Comparison of ENCODE assay signal across 29 cellular contexts in genomic region chr11:100205926-100206325, GRCh38.
"Had no signal": no experiment of that assay in that cellular context is flagged by ENCODE, and none has a peak within 500 bp of the region (broad histone marks: within the 10 kb centered on the region; RNA-seq: fewer than 3 reads in every experiment).

No MANE protein-coding gene starts in this region.

- H3K9me3 Mint-ChIP-seq: nephron, neural progenitor cell, type B pancreatic cell had no signal

- ATAC-seq: naive thymus-derived CD4-positive, alpha-beta T cell; natural killer cell; psoas muscle; right cardiac atrium; sciatic nerve; stimulated activated memory B cell treated with anti-CD40 and anti-IgM and Interleukin-4, amounts not matched to agents 10 μg/mL and 1 μg/mL and 100 μg/mL, for 72 hours; stimulated activated naive CD8-positive, alpha-beta T cell treated with anti-CD3 and anti-CD28 coated beads, Interleukin-15, amount 100 ng/mL, for 72 hours; stimulated activated naive CD8-positive, alpha-beta T cell treated with anti-CD3 and anti-CD28 coated beads, Interleukin-15, Interleukin-2, amounts not matched to agents 100 U/mL and 50 U/mL, for 24 hours had no signal

- H3K27me3 ChIP-seq: neural progenitor cell, ovary, suprapubic skin, testis, tibial artery, transverse colon, vagina had no signal

- H3K4me1 ChIP-seq: neural progenitor cell, parathyroid adenoma, psoas muscle, suprapubic skin, testis, tibial artery, transverse colon, vagina had no signal

- H3K27ac ChIP-seq: neural progenitor cell, ovary, parathyroid adenoma, psoas muscle, skin epidermis, suprapubic skin, testis, tibial artery, transverse colon, vagina had no signal

- H3K79me2 ChIP-seq: parathyroid adenoma had no signal

- H3K4me3 Mint-ChIP-seq: naive thymus-derived CD4-positive, alpha-beta T cell; natural killer cell; nephron; neural progenitor cell; stimulated activated memory B cell treated with anti-CD40 and anti-IgM and Interleukin-4, amounts not matched to agents 10 μg/mL and 1 μg/mL and 100 μg/mL, for 72 hours; stimulated activated naive CD8-positive, alpha-beta T cell treated with anti-CD3 and anti-CD28 coated beads, Interleukin-15, amount 100 ng/mL, for 72 hours; type B pancreatic cell had no signal

- H3K27ac Mint-ChIP-seq: naive thymus-derived CD4-positive, alpha-beta T cell; natural killer cell; neural progenitor cell; progenitor cell of endocrine pancreas; stimulated activated memory B cell treated with anti-CD40 and anti-IgM and Interleukin-4, amounts not matched to agents 10 μg/mL and 1 μg/mL and 100 μg/mL, for 72 hours; stimulated activated naive CD8-positive, alpha-beta T cell treated with anti-CD3 and anti-CD28 coated beads, Interleukin-15, amount 100 ng/mL, for 72 hours; type B pancreatic cell had no signal

- H3K36me3 ChIP-seq: neural progenitor cell, ovary, suprapubic skin, tibial artery, transverse colon, vagina had no signal

- H2AFZ ChIP-seq: neural progenitor cell, parathyroid adenoma had no signal

- H3K4me3 ChIP-seq: neural progenitor cell, ovary, psoas muscle, skin epidermis, smooth muscle cell, suprapubic skin, testis, tibial artery, transverse colon, vagina had no signal

- H3K9me3 ChIP-seq: ovary, psoas muscle, suprapubic skin, testis, tibial artery, transverse colon, vagina had no signal

- H3K9ac ChIP-seq: neural progenitor cell, parathyroid adenoma had no signal

- H3K4me1 Mint-ChIP-seq: naive thymus-derived CD4-positive, alpha-beta T cell; natural killer cell; neural progenitor cell; stimulated activated memory B cell treated with anti-CD40 and anti-IgM and Interleukin-4, amounts not matched to agents 10 μg/mL and 1 μg/mL and 100 μg/mL, for 72 hours; stimulated activated naive CD8-positive, alpha-beta T cell treated with anti-CD3 and anti-CD28 coated beads, Interleukin-15, amount 100 ng/mL, for 72 hours had no signal

- FAIRE-seq: urothelium cell line had no signal

- H3K4me2 ChIP-seq: neural progenitor cell, smooth muscle cell had no signal

- DNase-seq: naive thymus-derived CD4-positive, alpha-beta T cell; natural killer cell; occipital lobe; ovary; psoas muscle; right cardiac atrium; stimulated activated CD4-positive, alpha-beta T cell treated with anti-CD3 and anti-CD28 coated beads, Interleukin-15, amount 100 ng/mL, for 24 hours; stimulated activated CD4-positive, alpha-beta T cell treated with anti-CD3 and anti-CD28 coated beads, Interleukin-2, amount 100 ng/mL, for 24 hours; stimulated activated CD4-positive, alpha-beta T cell treated with anti-CD3 and anti-CD28 coated beads, Interleukin-2, amount 100 ng/mL, for 48 hours; stimulated activated CD4-positive, alpha-beta T cell treated with anti-CD3 and anti-CD28 coated beads, Interleukin-4, amount 100 ng/mL, for 24 hours; stimulated activated naive CD4-positive, alpha-beta T cell; stimulated activated naive CD8-positive, alpha-beta T cell treated with anti-CD3 and anti-CD28 coated beads, Interleukin-15, amount 100 ng/mL, for 72 hours; stimulated activated naive CD8-positive, alpha-beta T cell treated with anti-CD3 and anti-CD28 coated beads, Interleukin-15, Interleukin-2, amounts not matched to agents 100 U/mL and 50 U/mL, for 24 hours; substantia nigra; testis; tibial artery; transverse colon had no signal

- H3K36me3 Mint-ChIP-seq: naive thymus-derived CD4-positive, alpha-beta T cell; natural killer cell; neural progenitor cell; stimulated activated memory B cell treated with anti-CD40 and anti-IgM and Interleukin-4, amounts not matched to agents 10 μg/mL and 1 μg/mL and 100 μg/mL, for 72 hours; type B pancreatic cell had no signal

- H3K27me3 Mint-ChIP-seq: naive thymus-derived CD4-positive, alpha-beta T cell; progenitor cell of endocrine pancreas; stimulated activated memory B cell treated with anti-CD40 and anti-IgM and Interleukin-4, amounts not matched to agents 10 μg/mL and 1 μg/mL and 100 μg/mL, for 72 hours; stimulated activated naive CD8-positive, alpha-beta T cell treated with anti-CD3 and anti-CD28 coated beads, Interleukin-15, amount 100 ng/mL, for 72 hours; type B pancreatic cell had no signal
